ENCODE assay signal across 8 cellular contexts in genomic region chr6:148342146-148343027, GRCh38. TPM values are rescaled to one million over a fixed set of nuclear protein-coding genes. Genes with fewer than 3 reads are reported as not detected.
DNase-seq lines count a peak whose midpoint lies in the region; ATAC-seq and TF ChIP-seq lines count a peak whose summit lies in the region.

Gene SASH1, plus strand, starts transcription at chr6:148342838. Its CDS starts 230 bp downstream, at chr6:148343068.

- DNase-seq in DMS53 treated with DMSO at 0.1 percent for 48 hours (lab: John Stamatoyannopoulos, UW; ENCODE audit: unreplicated experiment) = peak; percentile 38
- peak; percentile 66 for DNase-seq in SK-N-MC (ENCODE audit: low read depth, low spot score)
- no peak for DNase-seq in chondrocyte (ENCODE audit: low spot score)
- DNase-seq in inferior parietal cortex (ENCODE audit: extremely low spot score) = peak; percentile 82
- no peak for DNase-seq in skeletal muscle cell (ENCODE audit: low read depth)

- peak within 1 kb of the TSS; percentile 95 for H3K9ac ChIP-seq in SK-N-MC (ENCODE audit: insufficient read length)

- ATAC-seq in GM21619 (IDR thresholded peaks at IDR 0.05; ENCODE audit: unreplicated experiment) = peak; percentile 70
- no peak for ATAC-seq in GM18519 (IDR thresholded peaks at IDR 0.05; ENCODE audit: low FRiP score, unreplicated experiment)

- H3K27ac ChIP-seq in SK-N-MC = peak within 1 kb of the TSS; percentile 93

- peak within 1 kb of the TSS; percentile 64 to 92 (median 84) for H3K4me3 Mint-ChIP-seq in IgD-negative memory B cell
- peak within 1 kb of the TSS; percentile 91 for H3K4me3 Mint-ChIP-seq in chondrocyte (ENCODE audit: unreplicated experiment)

- H3K9me3 Mint-ChIP-seq in IgD-negative memory B cell = peaks cover 0 to 4% (median 0%) of the 10 kb centered on the region in 3 donors
- H3K9me3 Mint-ChIP-seq in chondrocyte (ENCODE audit: low read depth) = no peaks in the 10 kb centered on the region

- H3K27ac Mint-ChIP-seq in IgD-negative memory B cell (no peak within 1 kb of the TSS), chondrocyte (ENCODE audit: unreplicated experiment) (peak within 1 kb of the TSS; percentile 99)

- H3K27me3 Mint-ChIP-seq in IgD-negative memory B cell = peaks cover 36% of the 10 kb centered on the region
- H3K27me3 Mint-ChIP-seq in chondrocyte (ENCODE audit: low read depth) = no peaks in the 10 kb centered on the region

- H3K36me3 Mint-ChIP-seq in IgD-negative memory B cell (no peaks in the 10 kb centered on the region), chondrocyte (ENCODE audit: low read depth) (no peaks in the 10 kb centered on the region)

- TF ChIP-seq CTCF in chondrocyte (IDR thresholded peaks at IDR 0.05) = no peak

- H3K9me3 ChIP-seq in SK-N-MC (ENCODE audit: low read depth, low read length) = no peaks in the 10 kb centered on the region

- H3K4me1 Mint-ChIP-seq in IgD-negative memory B cell (peaks cover 2 to 7% (median 7%) of the 10 kb centered on the region in 3 donors), chondrocyte (ENCODE audit: low read depth) (peaks cover 54% of the 10 kb centered on the region)

- H3K4me3 ChIP-seq in SK-N-MC = peak within 1 kb of the TSS; percentile 92
- H3K4me3 ChIP-seq in skeletal muscle cell (ENCODE audit: low read depth, low read length) = peak within 1 kb of the TSS; percentile 68

- no peaks in the 10 kb centered on the region for H3K36me3 ChIP-seq in SK-N-MC (ENCODE audit: insufficient read depth, low read length)

RNA-seq across cellular contexts. Expression of gene SASH1, which starts in this region (rescaled TPM):
- 0.55 TPM for polyA plus RNA-seq in IgD-negative memory B cell
- total RNA-seq in chondrocyte = 54.2 to 89.3 TPM (median 82.9 TPM) in 3 replicates

Comparison
In these comparisons a context has a peak if more than half of its experiments do, and no peak if none do; other contexts are left out.
1. DNase-seq: peak in DMS53 treated with DMSO at 0.1 percent for 48 hours (single experiment), SK-N-MC (single experiment) and inferior parietal cortex (single experiment); none in chondrocyte (single experiment) and skeletal muscle cell (single experiment).